Comparison of ENCODE assay signal across 7 cellular contexts in the genomic region with DNA sequence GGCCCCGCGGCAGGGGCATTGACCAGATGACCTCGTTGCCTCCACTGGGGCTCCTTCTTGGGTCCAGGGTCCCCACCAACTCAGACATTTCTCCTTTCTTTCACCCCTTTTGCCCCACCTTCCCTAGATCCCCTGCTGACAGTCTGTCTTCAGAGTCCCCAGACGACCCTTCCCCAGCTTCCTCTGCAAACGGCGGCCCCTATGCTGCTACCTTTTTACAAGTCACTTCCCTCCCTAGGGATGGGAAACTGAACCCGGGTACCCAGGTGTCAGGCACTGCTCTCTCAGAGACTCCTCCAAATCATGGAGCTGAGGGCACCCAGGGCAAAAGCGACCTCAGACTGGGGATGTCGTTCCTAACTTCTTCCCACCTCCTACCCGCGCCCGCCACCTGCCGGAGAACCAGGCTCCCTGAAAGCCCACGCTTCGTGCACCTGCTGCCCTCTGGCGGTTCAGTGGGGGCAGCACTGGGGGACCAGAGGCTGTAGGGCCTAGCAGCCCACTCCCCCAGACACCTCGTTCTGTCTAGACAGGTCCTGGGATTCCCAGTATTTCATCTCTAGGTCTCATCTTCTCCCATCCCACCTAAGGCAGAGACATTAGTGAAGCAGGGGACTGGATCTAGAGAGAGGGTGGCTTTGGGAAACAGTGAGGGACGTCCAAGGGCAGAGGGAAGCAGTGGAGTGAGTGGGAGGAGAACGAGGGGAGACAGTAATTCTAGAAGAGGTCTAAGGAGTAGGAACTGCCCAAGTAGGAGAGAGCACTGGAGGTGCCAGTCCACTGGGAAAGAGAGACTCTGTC. TPM values are rescaled to one million over a fixed set of nuclear protein-coding genes. Genes with fewer than 3 reads are reported as not detected.
DNase-seq lines count a peak whose midpoint lies in the region; ATAC-seq and TF ChIP-seq lines count a peak whose summit lies in the region.

No MANE protein-coding gene starts in this region.

- no peaks in the 10 kb centered on the region for H3K9me3 ChIP-seq in colonic mucosa

- H3K27ac Mint-ChIP-seq in activated CD4-positive, alpha-beta T cell treated with anti-CD3 and anti-CD28 coated beads, Interleukin-2, amount 10 ng/mL, durations not matched to agents 24 days and 14 days: peak overlapping the region; percentile 34

- no peaks in the 10 kb centered on the region for H3K27me3 ChIP-seq in colonic mucosa

- peaks cover 8% of the 10 kb centered on the region for H3K27me3 Mint-ChIP-seq in activated CD4-positive, alpha-beta T cell treated with anti-CD3 and anti-CD28 coated beads, Interleukin-2, amount 10 ng/mL, durations not matched to agents 24 days and 14 days

- intact Hi-C loops in activated CD4-positive, alpha-beta T cell treated with anti-CD3 and anti-CD28 coated beads, Interleukin-2, amount 10 ng/mL, durations not matched to agents 24 days and 14 days (cut with micrococcal nuclease): loop anchor here (2.0 kb wide), 1 partner anchor 19 kb away; no protein-coding TSS in a partner anchor
- intact Hi-C loops in colonic mucosa (cut with DNase I): no loop called here

- H3K9me3 Mint-ChIP-seq in activated CD4-positive, alpha-beta T cell treated with anti-CD3 and anti-CD28 coated beads, Interleukin-2, amount 10 ng/mL, durations not matched to agents 24 days and 14 days: no peaks in the 10 kb centered on the region

- no peak for TF ChIP-seq POLR2A in GM18505 (IDR thresholded peaks at IDR 0.05; ENCODE audit: borderline replicate concordance, extremely low read depth, insufficient read depth, insufficient read length)

- ATAC-seq in GM18505 (IDR thresholded peaks at IDR 0.05; ENCODE audit: unreplicated experiment) (peak; percentile 71), HG03097 (IDR thresholded peaks at IDR 0.05; ENCODE audit: low FRiP score, unreplicated experiment) (peak; percentile 60), left lobe of liver (peak; percentile 94)

- TF ChIP-seq CTCF in colonic mucosa (IDR thresholded peaks at IDR 0.05): peak; percentile 100

- no peaks in the 10 kb centered on the region for H3K36me3 Mint-ChIP-seq in activated CD4-positive, alpha-beta T cell treated with anti-CD3 and anti-CD28 coated beads, Interleukin-2, amount 10 ng/mL, durations not matched to agents 24 days and 14 days (ENCODE audit: low read depth)

- no peaks in the 10 kb centered on the region for H3K36me3 ChIP-seq in colonic mucosa

- peak overlapping the region; percentile 32 for H3K4me3 ChIP-seq in colonic mucosa

- H3K4me1 Mint-ChIP-seq in activated CD4-positive, alpha-beta T cell treated with anti-CD3 and anti-CD28 coated beads, Interleukin-2, amount 10 ng/mL, durations not matched to agents 24 days and 14 days: peaks cover 20% of the 10 kb centered on the region

- H3K4me1 ChIP-seq in colonic mucosa: no peaks in the 10 kb centered on the region

- peak overlapping the region; percentile 51 to 68 for H3K9ac ChIP-seq in colonic mucosa (ENCODE audit: low read depth in 2 of 2, low read length in 2 of 2)

- DNase-seq in NCI-H446 (lab: John Stamatoyannopoulos, UW) (peak; percentile 77 to 91), colonic mucosa (peak; percentile 95), left lobe of liver (ENCODE audit: low spot score) (peak; percentile 87)
- DNase-seq in activated CD4-positive, alpha-beta T cell treated with anti-CD3 and anti-CD28 coated beads, Interleukin-2, amount 10 ng/mL, durations not matched to agents 24 days and 14 days: peak; percentile 97
- peak; percentile 89 to 90 for DNase-seq in stimulated activated CD4-positive, alpha-beta T cell treated with anti-CD3 and anti-CD28 coated beads, Interleukin-1b, Interleukin-23, amount 100 ng/mL, for 4 hours (ENCODE audit: low read depth in 2 of 2)

- H3K27ac ChIP-seq in colonic mucosa: no peak overlapping the region

- H3K4me3 Mint-ChIP-seq in activated CD4-positive, alpha-beta T cell treated with anti-CD3 and anti-CD28 coated beads, Interleukin-2, amount 10 ng/mL, durations not matched to agents 24 days and 14 days: peak overlapping the region; percentile 75

RNA-seq across cellular contexts. Expression of a gene that starts 4.9 kb away (rescaled TPM):
- total RNA-seq in activated CD4-positive, alpha-beta T cell treated with anti-CD3 and anti-CD28 coated beads, Interleukin-2, amount 10 ng/mL, durations not matched to agents 24 days and 14 days: 0.84 and 1.2 TPM in 2 replicates
- total RNA-seq in colonic mucosa (1 to 10 TPM; 3.8 to 7.3 TPM), left lobe of liver (3.3 TPM)

RNA-seq across cellular contexts. Expression of a gene that starts 15.3 kb away (rescaled TPM):
- 1.5 TPM in 2 replicates for total RNA-seq in activated CD4-positive, alpha-beta T cell treated with anti-CD3 and anti-CD28 coated beads, Interleukin-2, amount 10 ng/mL, durations not matched to agents 24 days and 14 days
- total RNA-seq in colonic mucosa: under 1 TPM in 1 of 2 donors, not detected in 1; 0.21 TPM
- total RNA-seq in left lobe of liver: not detected

RNA-seq across cellular contexts. Expression of a gene that starts 39.5 kb away (rescaled TPM):
- 43.9 and 48.0 TPM in 2 replicates for total RNA-seq in activated CD4-positive, alpha-beta T cell treated with anti-CD3 and anti-CD28 coated beads, Interleukin-2, amount 10 ng/mL, durations not matched to agents 24 days and 14 days
- 100 to 1,000 TPM in 1 of 2 donors, 1 to 10 TPM in 1; 7.8 to 120 TPM for total RNA-seq in colonic mucosa
- total RNA-seq in left lobe of liver: 29.2 TPM

RNA-seq across cellular contexts. Expression of a gene that starts 54.7 kb away (rescaled TPM):
- total RNA-seq in activated CD4-positive, alpha-beta T cell treated with anti-CD3 and anti-CD28 coated beads, Interleukin-2, amount 10 ng/mL, durations not matched to agents 24 days and 14 days: 116 and 121 TPM in 2 replicates
- total RNA-seq in colonic mucosa (100 to 1,000 TPM; 164 to 173 TPM), left lobe of liver (71.7 TPM)
